Comparison of ENCODE assay signal across 16 cellular contexts in genomic region chr3:128330301-128330845, GRCh38.
A peak's percentile ranks its signal among the peaks of the same experiment; 100 is the strongest.
DNase-seq lines count a peak whose midpoint lies in the region; ATAC-seq, FAIRE-seq and TF ChIP-seq lines count a peak whose summit lies in the region.
"Had no signal": no experiment of that assay in that cellular context is flagged by ENCODE, and none has a peak within 500 bp of the region (broad histone marks: within the 10 kb centered on the region; RNA-seq: fewer than 3 reads in every experiment).

No MANE protein-coding gene starts in this region.

- H3K4me3 ChIP-seq in LNCaP clone FGC (ENCODE audit: low read depth, low read length) (no peak overlapping the region), mucosa of descending colon (no peak overlapping the region), sigmoid colon (no peak overlapping the region), small intestine (ENCODE audit: low read depth in 1 of 2, low read length in 2 of 2) (no peak overlapping the region)
- H3K4me3 ChIP-seq: SJSA1 had no signal

- H3K4me1 ChIP-seq in mucosa of descending colon (ENCODE audit: low read depth): no peaks in the 10 kb centered on the region
- H3K4me1 ChIP-seq in sigmoid colon: no peaks in the 10 kb centered on the region
- no peaks in the 10 kb centered on the region for H3K4me1 ChIP-seq in small intestine (ENCODE audit: control insufficient read depth in 2 of 2, insufficient read depth in 1 of 2, low read depth in 1 of 2, low read length in 1 of 2)

- H3K9me3 ChIP-seq in mucosa of descending colon: no peaks in the 10 kb centered on the region
- no peaks in the 10 kb centered on the region for H3K9me3 ChIP-seq in sigmoid colon
- H3K9me3 ChIP-seq in small intestine (ENCODE audit: control insufficient read depth, low read depth): no peaks in the 10 kb centered on the region
- H3K9me3 ChIP-seq: SJSA1 had no signal

- peak; percentile 35 for DNase-seq in NCI-H82 (lab: John Stamatoyannopoulos, UW)
- no peak for DNase-seq in NCI-H82 treated with DMSO at 0.1 percent for 48 hours (lab: John Stamatoyannopoulos, UW; ENCODE audit: unreplicated experiment)
- no peak for DNase-seq in LNCaP clone FGC (ENCODE audit: low read depth)
- no peak for DNase-seq in mucosa of descending colon
- peak; percentile 37 for DNase-seq in sigmoid colon
- no peak for DNase-seq in activated gamma-delta T cell treated with Interleukin-2 at 50 U/mL for 16 hours
- DNase-seq in NCI-H2196 treated with DMSO at 0.1 percent for 48 hours (lab: John Stamatoyannopoulos, UW; ENCODE audit: unreplicated experiment): no peak
- no peak for DNase-seq in small intestine
- DNase-seq: CD4-positive, alpha-beta memory T cell; GOT3; KBM-7; NCI-H1694 treated with DMSO at 0.1 percent for 48 hours; NCI-H510A treated with DMSO at 0.1 percent for 48 hours had no signal

- no peak for FAIRE-seq in small intestine (lab: Jason Lieb, UNC)
- FAIRE-seq: GM12892, GM18507 had no signal

- H3K36me3 ChIP-seq in mucosa of descending colon (ENCODE audit: low read depth): no peaks in the 10 kb centered on the region
- H3K36me3 ChIP-seq in sigmoid colon: no peaks in the 10 kb centered on the region
- no peaks in the 10 kb centered on the region for H3K36me3 ChIP-seq in small intestine (ENCODE audit: control insufficient read depth in 2 of 2, insufficient read depth in 2 of 2, low read length in 2 of 2)
- H3K36me3 ChIP-seq: SJSA1 had no signal

- no peaks in the 10 kb centered on the region for H3K27me3 ChIP-seq in sigmoid colon
- no peaks in the 10 kb centered on the region for H3K27me3 ChIP-seq in small intestine (ENCODE audit: control insufficient read depth in 2 of 2, insufficient read depth in 2 of 2, low read length in 2 of 2)
- H3K27me3 ChIP-seq: SJSA1 had no signal

- intact Hi-C loops in mucosa of descending colon (cut with DNase I, micrococcal nuclease) (no loop called here), sigmoid colon (cut with DNase I) (no loop called here)

- 90 to 91% methylated on average over 11 of the region's 11 CpGs for WGBS in sigmoid colon, 2 donors
- WGBS in small intestine, 3 donors: 87 to 94% (median 93%) methylated on average over 11 of the region's 11 CpGs

- H3K27ac ChIP-seq in sigmoid colon: no peak overlapping the region
- H3K27ac ChIP-seq in small intestine (ENCODE audit: low read depth in 1 of 2, low read length in 1 of 2): no peak overlapping the region
- H3K27ac ChIP-seq: SJSA1 had no signal

- peak; percentile 9 for ATAC-seq in mucosa of descending colon

- 0 out of 2 replicates have a peak, but pooled peaks have one; percentile 2 for TF ChIP-seq CTCF in LNCaP clone FGC (IDR thresholded peaks at IDR 0.05; ENCODE audit: control insufficient read depth, extremely low read depth, insufficient read depth)
- no peak for TF ChIP-seq CTCF in mucosa of descending colon (IDR thresholded peaks at IDR 0.05)
- TF ChIP-seq CTCF in sigmoid colon (IDR thresholded peaks at IDR 0.05): no peak

- TF ChIP-seq EP300 in sigmoid colon (IDR thresholded peaks at IDR 0.05): no peak

- no peak for TF ChIP-seq POLR2A in sigmoid colon (IDR thresholded peaks at IDR 0.05)

Comparison
In these comparisons a context has a peak if more than half of its experiments do, and no peak if none do; other contexts are left out.
1. DNase-seq: peak in NCI-H82 (single experiment) and sigmoid colon (single experiment); none in NCI-H82 treated with DMSO at 0.1 percent for 48 hours (single experiment), LNCaP clone FGC (single experiment), mucosa of descending colon (0 of 3), activated gamma-delta T cell treated with Interleukin-2 at 50 U/mL for 16 hours (single experiment), NCI-H2196 treated with DMSO at 0.1 percent for 48 hours (single experiment) and small intestine (single experiment).